In genomic region chr17:77163521-77164280, GRCh38 we compare ENCODE assay signal across 12 cellular contexts. TPM values are rescaled to one million over a fixed set of nuclear protein-coding genes. Genes with fewer than 3 reads are reported as not detected.
DNase-seq lines count a peak whose midpoint lies in the region; ATAC-seq and TF ChIP-seq lines count a peak whose summit lies in the region.
"Had no signal": no experiment of that assay in that cellular context is flagged by ENCODE, and none has a peak within 500 bp of the region (broad histone marks: within the 10 kb centered on the region; RNA-seq: fewer than 3 reads in every experiment).

No MANE protein-coding gene starts in this region.

- peaks cover 28 to 63% (median 59%) of the 10 kb centered on the region in 4 donors for H3K4me1 Mint-ChIP-seq in naive thymus-derived CD8-positive, alpha-beta T cell
- H3K4me1 Mint-ChIP-seq in chondrocyte (ENCODE audit: low read depth): peaks cover 54% of the 10 kb centered on the region

- H3K27me3 ChIP-seq in heart right ventricle (no peaks in the 10 kb centered on the region), upper lobe of right lung (no peaks in the 10 kb centered on the region)

- TF ChIP-seq CTCF in heart right ventricle (IDR thresholded peaks at IDR 0.05) (no peak), upper lobe of right lung (IDR thresholded peaks at IDR 0.05) (no peak), chondrocyte (IDR thresholded peaks at IDR 0.05) (no peak)

- H3K27ac Mint-ChIP-seq in naive thymus-derived CD8-positive, alpha-beta T cell: peak overlapping the region; percentile 34 to 89 (median 75)
- no peak overlapping the region for H3K27ac Mint-ChIP-seq in chondrocyte (ENCODE audit: unreplicated experiment)

- 62% methylated on average over 17 of the region's 17 CpGs for WGBS in heart right ventricle, 2 donors

- peaks cover 0 to 32% (median 0%) of the 10 kb centered on the region in 9 donors for H3K36me3 ChIP-seq in heart right ventricle
- H3K36me3 ChIP-seq in upper lobe of right lung: no peaks in the 10 kb centered on the region
- H3K36me3 ChIP-seq: thoracic aorta had no signal

- H3K9me3 ChIP-seq in heart right ventricle (peaks cover 0 to 26% (median 14%) of the 10 kb centered on the region in 11 donors), upper lobe of right lung (peaks cover 14% of the 10 kb centered on the region)

- ATAC-seq in heart right ventricle (peak in 2 of 8 donors; percentile 7 to 42), upper lobe of right lung (peak; percentile 49), GM19328 (IDR thresholded peaks at IDR 0.05; ENCODE audit: unreplicated experiment) (no peak)
- no peak for ATAC-seq in naive thymus-derived CD8-positive, alpha-beta T cell

- H3K4me3 ChIP-seq in heart right ventricle: peak overlapping the region in 1 of 10 donors; percentile 31
- H3K4me3 ChIP-seq in upper lobe of right lung: no peak overlapping the region
- H3K4me3 ChIP-seq: thoracic aorta had no signal

- peaks cover 24 to 80% (median 70%) of the 10 kb centered on the region in 9 donors for H3K4me1 ChIP-seq in heart right ventricle
- H3K4me1 ChIP-seq in upper lobe of right lung: peaks cover 51% of the 10 kb centered on the region

- no peaks in the 10 kb centered on the region for H3K27me3 Mint-ChIP-seq in naive thymus-derived CD8-positive, alpha-beta T cell
- H3K27me3 Mint-ChIP-seq in chondrocyte (ENCODE audit: low read depth): no peaks in the 10 kb centered on the region

- POLR2A ChIA-PET in naive thymus-derived CD8-positive, alpha-beta T cell (lab: Charles Lee): interaction anchor here (2.4 kb wide), 1 partner anchor 24 kb away, joined by 7 read pairs; the partner anchor contains the start of gene SEC14L1

- peak overlapping the region; percentile 61 to 83 (median 76) for H3K27ac ChIP-seq in heart right ventricle
- H3K27ac ChIP-seq in caudate nucleus (ENCODE audit: low read depth, low read length): peak overlapping the region; percentile 37
- H3K27ac ChIP-seq in upper lobe of right lung: peak overlapping the region; percentile 45
- H3K27ac ChIP-seq: thoracic aorta had no signal

- H3K36me3 Mint-ChIP-seq in naive thymus-derived CD8-positive, alpha-beta T cell: peaks cover 14 to 35% (median 19%) of the 10 kb centered on the region in 3 donors
- H3K36me3 Mint-ChIP-seq in chondrocyte (ENCODE audit: low read depth): peaks cover 13% of the 10 kb centered on the region

- H3K4me3 Mint-ChIP-seq in naive thymus-derived CD8-positive, alpha-beta T cell: peak overlapping the region in 2 of 10 donors; percentile 37 to 54
- H3K4me3 Mint-ChIP-seq in chondrocyte (ENCODE audit: unreplicated experiment): no peak overlapping the region

- H3K9me3 Mint-ChIP-seq in naive thymus-derived CD8-positive, alpha-beta T cell: peaks cover 0 to 29% (median 16%) of the 10 kb centered on the region in 9 donors
- peaks cover 10% of the 10 kb centered on the region for H3K9me3 Mint-ChIP-seq in chondrocyte (ENCODE audit: low read depth)

- DNase-seq in heart right ventricle (no peak), cardiac septum (ENCODE audit: low spot score) (no peak), caudate nucleus (lab: John Stamatoyannopoulos, UW) (no peak), upper lobe of right lung (no peak), chondrocyte (ENCODE audit: low spot score) (no peak), posterior cingulate gyrus (no peak)
- DNase-seq in naive thymus-derived CD8-positive, alpha-beta T cell: no peak
- DNase-seq: activated T-cell treated with anti-CD3 and anti-CD28 coated beads for 4 hours, NCI-H1092, T-helper 9 cell had no signal

- intact Hi-C loops in heart right ventricle (cut with DNase I): no loop called here
- intact Hi-C loops in cardiac septum (cut with DNase I): no loop called here
- intact Hi-C loops in upper lobe of right lung (cut with DNase I): no loop called here
- intact Hi-C loops in posterior cingulate gyrus (cut with DNase I): loop anchor here (5.0 kb wide), 1 partner anchor 44 kb away; no protein-coding TSS in a partner anchor

RNA-seq across cellular contexts. Expression of gene SEC14L1, which starts 22.9 kb away (rescaled TPM):
- 10 to 100 TPM; 38.7 to 88.8 (median 55.3) TPM for total RNA-seq in heart right ventricle
- 10 to 100 TPM; 36.1 to 42.3 TPM for polyA plus RNA-seq in heart right ventricle
- total RNA-seq in cardiac septum: 44.2 TPM
- total RNA-seq in naive thymus-derived CD8-positive, alpha-beta T cell: 10 to 100 TPM; 26.5 to 32.9 TPM
- 1 to 10 TPM; 7.7 to 9.5 (median 8.9) TPM for polyA plus RNA-seq in naive thymus-derived CD8-positive, alpha-beta T cell
- total RNA-seq in upper lobe of right lung: 144 TPM
- total RNA-seq in chondrocyte: 47.1 to 60.0 TPM (median 51.8 TPM) in 3 replicates
